ENCODE assay signal across 1 cellular context in the genomic region with DNA sequence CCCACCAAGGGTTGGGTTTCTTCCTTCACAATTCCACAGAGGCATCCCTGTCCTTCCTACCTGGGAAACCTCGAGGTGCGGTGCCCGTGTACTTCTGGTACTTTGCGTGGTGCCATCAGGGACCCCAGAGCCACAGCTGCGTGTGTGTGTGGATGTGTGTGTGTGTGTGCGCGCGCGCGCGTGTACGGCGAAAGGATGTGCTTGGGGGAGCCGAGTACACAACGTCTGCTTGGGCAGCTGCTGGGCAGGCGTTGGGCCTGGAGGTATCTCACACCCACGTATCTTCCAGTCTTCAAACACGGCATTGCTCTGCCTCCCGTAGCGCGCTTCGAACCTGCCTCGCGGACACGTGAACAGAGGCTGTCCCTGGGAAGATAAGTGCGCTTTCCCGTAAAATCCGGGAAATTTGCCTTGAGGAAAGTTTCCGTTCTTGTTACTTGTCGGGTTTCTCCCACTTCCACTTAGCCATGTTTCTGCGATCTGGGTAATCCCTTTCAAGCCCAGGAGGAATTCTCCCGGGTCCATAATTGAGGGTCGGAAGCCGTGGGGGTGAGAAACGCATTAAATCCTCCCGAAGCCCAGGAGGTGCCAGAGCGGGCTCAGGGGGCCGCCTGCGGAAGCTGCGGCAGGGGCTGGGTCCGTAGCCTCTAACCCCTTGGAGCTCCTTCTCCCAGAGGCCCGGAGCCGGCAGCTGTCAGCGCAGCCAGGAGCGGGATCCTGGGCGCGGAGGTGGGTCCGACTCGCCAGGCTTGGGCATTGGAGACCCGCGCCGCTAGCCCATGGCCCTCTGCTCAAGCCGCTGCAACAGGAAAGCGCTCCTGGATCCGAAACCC.
TF ChIP-seq lines count a peak whose summit lies in the region.

No MANE protein-coding gene starts in this region.

TF ChIP-seq in H1, 55 proteins besides CTCF, POLR2A, EP300 and RAD21 (continued from another document):
- TF ChIP-seq, protein P1, sequence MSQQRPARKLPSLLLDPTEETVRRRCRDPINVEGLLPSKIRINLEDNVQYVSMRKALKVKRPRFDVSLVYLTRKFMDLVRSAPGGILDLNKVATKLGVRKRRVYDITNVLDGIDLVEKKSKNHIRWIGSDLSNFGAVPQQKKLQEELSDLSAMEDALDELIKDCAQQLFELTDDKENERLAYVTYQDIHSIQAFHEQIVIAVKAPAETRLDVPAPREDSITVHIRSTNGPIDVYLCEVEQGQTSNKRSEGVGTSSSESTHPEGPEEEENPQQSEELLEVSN (IDR thresholded peaks at IDR 0.05) = peak; percentile 29; the same call in 1 of the 2 replicates
- TF ChIP-seq, protein P2, sequence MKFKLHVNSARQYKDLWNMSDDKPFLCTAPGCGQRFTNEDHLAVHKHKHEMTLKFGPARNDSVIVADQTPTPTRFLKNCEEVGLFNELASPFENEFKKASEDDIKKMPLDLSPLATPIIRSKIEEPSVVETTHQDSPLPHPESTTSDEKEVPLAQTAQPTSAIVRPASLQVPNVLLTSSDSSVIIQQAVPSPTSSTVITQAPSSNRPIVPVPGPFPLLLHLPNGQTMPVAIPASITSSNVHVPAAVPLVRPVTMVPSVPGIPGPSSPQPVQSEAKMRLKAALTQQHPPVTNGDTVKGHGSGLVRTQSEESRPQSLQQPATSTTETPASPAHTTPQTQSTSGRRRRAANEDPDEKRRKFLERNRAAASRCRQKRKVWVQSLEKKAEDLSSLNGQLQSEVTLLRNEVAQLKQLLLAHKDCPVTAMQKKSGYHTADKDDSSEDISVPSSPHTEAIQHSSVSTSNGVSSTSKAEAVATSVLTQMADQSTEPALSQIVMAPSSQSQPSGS (IDR thresholded peaks at IDR 0.05; ENCODE audit: low read length) = no peak
- TF ChIP-seq BCL11A (IDR thresholded peaks at IDR 0.05; ENCODE audit: low read depth in 2 of 2, low read length in 2 of 2) (no peak), CHD2 (IDR thresholded peaks at IDR 0.05; ENCODE audit: low read length) (no peak), RXRA (IDR thresholded peaks at IDR 0.05; ENCODE audit: insufficient read depth, low read depth, low read length) (no peak), TCF12 (IDR thresholded peaks at IDR 0.05; ENCODE audit: low read depth, low read length) (no peak), HDAC2 (IDR thresholded peaks at IDR 0.05; ENCODE audit: borderline replicate concordance in 1 of 2, low read depth in 2 of 2, low read length in 2 of 2) (no peak), RNF2 (IDR thresholded peaks at IDR 0.05; ENCODE audit: borderline replicate concordance, low read depth, low read length, missing control alignments, poor library complexity, severe bottlenecking) (peak; percentile 89), EZH2 (IDR thresholded peaks at IDR 0.05; ENCODE audit: low read depth, low read length, severe bottlenecking) (peak; percentile 93), SUZ12 (IDR thresholded peaks at IDR 0.05; ENCODE audit: low read length) (peak; percentile 91), JUND (IDR thresholded peaks at IDR 0.05; ENCODE audit: low read length) (no peak), SP4 (IDR thresholded peaks at IDR 0.05; ENCODE audit: low read length) (no peak)
